Comparison of ENCODE assay signal across 26 cellular contexts in genomic region chr17:42127414-42127813, GRCh38. TPM values are rescaled to one million over a fixed set of nuclear protein-coding genes. Genes with fewer than 3 reads are reported as not detected.
"Had no signal": no experiment of that assay in that cellular context is flagged by ENCODE, and none has a peak within 500 bp of the region (broad histone marks: within the 10 kb centered on the region; RNA-seq: fewer than 3 reads in every experiment).

No MANE protein-coding gene starts in this region.

- ATAC-seq: left lung; natural killer cell treated with Interleukin-12 subunit alpha and Interleukin-12 subunit beta and Interleukin-15 and Interleukin-18, amount 100 ng/mL, for 72 hours; stimulated activated naive CD8-positive, alpha-beta T cell treated with anti-CD3 and anti-CD28 coated beads, Interleukin-15, amount 100 ng/mL, for 72 hours; T-cell had no signal

- H3K36me3 ChIP-seq: ovary had no signal

- H3K4me3 Mint-ChIP-seq: activated CD4-positive, alpha-beta memory T cell treated with anti-CD3 and anti-CD28 coated beads, Interleukin-2, amount 10 ng/mL, durations not matched to agents 7 days and 5 days; brain; natural killer cell treated with Interleukin-12 subunit alpha and Interleukin-12 subunit beta and Interleukin-15 and Interleukin-18, amount 100 ng/mL, for 72 hours; stimulated activated naive CD8-positive, alpha-beta T cell treated with anti-CD3 and anti-CD28 coated beads, Interleukin-15, amount 100 ng/mL, for 72 hours; T-cell had no signal

- H3K27ac Mint-ChIP-seq: activated CD4-positive, alpha-beta memory T cell treated with anti-CD3 and anti-CD28 coated beads, Interleukin-2, amount 10 ng/mL, durations not matched to agents 7 days and 5 days; brain had no signal

- FAIRE-seq: endothelial cell of umbilical vein, frontal cortex, TTC549 had no signal

- H3K27me3 Mint-ChIP-seq: activated CD4-positive, alpha-beta memory T cell treated with anti-CD3 and anti-CD28 coated beads, Interleukin-2, amount 10 ng/mL, durations not matched to agents 7 days and 5 days; brain; natural killer cell treated with Interleukin-12 subunit alpha and Interleukin-12 subunit beta and Interleukin-15 and Interleukin-18, amount 100 ng/mL, for 72 hours; stimulated activated naive CD8-positive, alpha-beta T cell treated with anti-CD3 and anti-CD28 coated beads, Interleukin-15, amount 100 ng/mL, for 72 hours; T-cell had no signal

- H3K9me3 Mint-ChIP-seq: activated CD4-positive, alpha-beta memory T cell treated with anti-CD3 and anti-CD28 coated beads, Interleukin-2, amount 10 ng/mL, durations not matched to agents 7 days and 5 days; brain; natural killer cell treated with Interleukin-12 subunit alpha and Interleukin-12 subunit beta and Interleukin-15 and Interleukin-18, amount 100 ng/mL, for 72 hours; stimulated activated naive CD8-positive, alpha-beta T cell treated with anti-CD3 and anti-CD28 coated beads, Interleukin-15, amount 100 ng/mL, for 72 hours; T-cell had no signal

- H3K4me2 ChIP-seq: hepatocyte had no signal

- DNase-seq: activated CD4-positive, alpha-beta memory T cell treated with anti-CD3 and anti-CD28 coated beads, Interleukin-2, amount 10 ng/mL, durations not matched to agents 7 days and 5 days; activated effector memory CD4-positive, alpha-beta T cell treated with Interleukin-2 at 50 U/mL for 16 hours; activated naive CD4-positive, alpha-beta T cell treated with anti-CD3 and anti-CD28 coated beads, Interleukin-2, amount 50 U/mL, for 16 hours; aorta; dermis blood vessel endothelial cell; effector memory CD4-positive, alpha-beta T cell; glutamatergic neuron; kidney glomerular epithelial cell; left lung; midbrain; ovary; stimulated activated CD4-positive, alpha-beta T cell treated with anti-CD3 and anti-CD28 coated beads, Interleukin-4, amount 100 ng/mL, for 1 hour; stimulated activated naive CD8-positive, alpha-beta T cell treated with anti-CD3 and anti-CD28 coated beads, Interleukin-15, amount 100 ng/mL, for 72 hours; T-cell; tibial artery had no signal

- H3K9me3 ChIP-seq: esophagus muscularis mucosa, left lung, ovary, prostate gland, tibial artery had no signal

- H3K27me3 ChIP-seq: esophagus muscularis mucosa, hepatocyte, left lung, ovary, tibial artery had no signal

- H3K4me3 ChIP-seq: esophagus muscularis mucosa, hepatocyte, left lung, ovary, prostate gland, tibial artery had no signal

- H3K27ac ChIP-seq: esophagus muscularis mucosa, hepatocyte, ovary, prostate gland, tibial artery had no signal

- H2AFZ ChIP-seq: hepatocyte had no signal

RNA-seq across cellular contexts. Expression of gene HSPB9, which starts 4.8 kb away (rescaled TPM):
- total RNA-seq: aorta; cardiac septum; endothelial cell of umbilical vein; hepatocyte; left lung; lung microvascular endothelial cell; natural killer cell treated with Interleukin-12 subunit alpha and Interleukin-12 subunit beta and Interleukin-15 and Interleukin-18, amount 100 ng/mL, for 72 hours; ureter had no signal
- polyA plus RNA-seq: endothelial cell of umbilical vein had no signal

RNA-seq across cellular contexts. Expression of gene ZNF385C, which starts 29.1 kb away (rescaled TPM):
- total RNA-seq: activated CD4-positive, alpha-beta memory T cell treated with anti-CD3 and anti-CD28 coated beads, Interleukin-2, amount 10 ng/mL, durations not matched to agents 7 days and 5 days; aorta; dermis blood vessel endothelial cell; endothelial cell of umbilical vein; lung microvascular endothelial cell; natural killer cell treated with Interleukin-12 subunit alpha and Interleukin-12 subunit beta and Interleukin-15 and Interleukin-18, amount 100 ng/mL, for 72 hours had no signal
